19 cellular contexts compared by ENCODE assay signal in genomic region chr1:184489908-184490307, GRCh38.
DNase-seq lines count a peak whose midpoint lies in the region; ATAC-seq and TF ChIP-seq lines count a peak whose summit lies in the region.
"Had no signal": no experiment of that assay in that cellular context is flagged by ENCODE, and none has a peak within 500 bp of the region (broad histone marks: within the 10 kb centered on the region; RNA-seq: fewer than 3 reads in every experiment).

No MANE protein-coding gene starts in this region.

- POLR2A ChIA-PET in CD8-positive, alpha-beta memory T cell (lab: Charles Lee): no interaction called here
- POLR2A ChIA-PET in WTC11 (lab: Charles Lee): no interaction called here

- peaks cover 28 to 46% (median 31%) of the 10 kb centered on the region in 3 donors for H3K4me1 Mint-ChIP-seq in CD8-positive, alpha-beta memory T cell
- peaks cover 71% of the 10 kb centered on the region for H3K4me1 Mint-ChIP-seq in WTC11
- peaks cover 27% of the 10 kb centered on the region for H3K4me1 Mint-ChIP-seq in neural crest cell

- no peaks in the 10 kb centered on the region for H3K27me3 Mint-ChIP-seq in CD8-positive, alpha-beta memory T cell
- H3K27me3 Mint-ChIP-seq in WTC11 (ENCODE audit: low read depth) (no peaks in the 10 kb centered on the region), neural crest cell (ENCODE audit: low read depth) (no peaks in the 10 kb centered on the region)
- H3K27me3 Mint-ChIP-seq: activated naive CD8-positive, alpha-beta T cell treated with anti-CD3 and anti-CD28 coated beads for 36 hours had no signal

- H3K4me3 Mint-ChIP-seq in CD8-positive, alpha-beta memory T cell: peak overlapping the region in 2 of 7 donors; percentile 0 to 9
- no peak overlapping the region for H3K4me3 Mint-ChIP-seq in WTC11
- no peak overlapping the region for H3K4me3 Mint-ChIP-seq in neural crest cell
- H3K4me3 Mint-ChIP-seq: activated CD8-positive, alpha-beta T cell treated with anti-CD3 and anti-CD28 coated beads, Interleukin-2, amount 10 ng/mL, durations not matched to agents 7 days and 5 days; activated naive CD8-positive, alpha-beta T cell treated with anti-CD3 and anti-CD28 coated beads for 36 hours had no signal

- no peak for DNase-seq in CD8-positive, alpha-beta memory T cell
- DNase-seq in ELR (ENCODE audit: low read depth): peak; percentile 26
- no peak for DNase-seq in WTC11 (ENCODE audit: low spot score)
- no peak for DNase-seq in neural crest cell (ENCODE audit: low read depth, low spot score)
- DNase-seq in SKM-1 (lab: John Stamatoyannopoulos, UW; ENCODE audit: unreplicated experiment): no peak
- no peak for DNase-seq in cerebellar cortex (ENCODE audit: low spot score)
- no peak for DNase-seq in NCI-H526 (lab: John Stamatoyannopoulos, UW)
- DNase-seq: activated CD8-positive, alpha-beta T cell treated with anti-CD3 and anti-CD28 coated beads, Interleukin-2, amount 10 ng/mL, durations not matched to agents 7 days and 5 days; activated naive CD8-positive, alpha-beta T cell treated with anti-CD3 and anti-CD28 coated beads for 36 hours; activated T-cell treated with anti-CD3 and anti-CD28 coated beads, Interleukin-2, amount 50 U/mL, for 48 hours; Caco-2; dorsolateral prefrontal cortex; left lung; NCI-H1694; T1000 had no signal

- H3K27me3 ChIP-seq in CD8-positive, alpha-beta memory T cell (ENCODE audit: insufficient read depth, low read length, poor library complexity, severe bottlenecking): no peaks in the 10 kb centered on the region
- H3K27me3 ChIP-seq: dorsolateral prefrontal cortex, left lung, neutrophil had no signal

- no peaks in the 10 kb centered on the region for H3K36me3 ChIP-seq in CD8-positive, alpha-beta memory T cell (ENCODE audit: insufficient read depth, low read length)
- H3K36me3 ChIP-seq: left lung, neutrophil had no signal

- CTCF ChIA-PET in CD8-positive, alpha-beta memory T cell (lab: Charles Lee): no interaction called here
- CTCF ChIA-PET in WTC11 (lab: Charles Lee): no interaction called here

- H3K27ac Mint-ChIP-seq in CD8-positive, alpha-beta memory T cell: peak overlapping the region in 5 of 8 donors; percentile 0 to 90 (median 61)
- H3K27ac Mint-ChIP-seq in WTC11: peak overlapping the region; percentile 18; the same call in 1 of the 2 replicates
- peak overlapping the region; percentile 17 for H3K27ac Mint-ChIP-seq in neural crest cell (ENCODE audit: unreplicated experiment)
- H3K27ac Mint-ChIP-seq: activated CD8-positive, alpha-beta T cell treated with anti-CD3 and anti-CD28 coated beads, Interleukin-2, amount 10 ng/mL, durations not matched to agents 7 days and 5 days; activated naive CD8-positive, alpha-beta T cell treated with anti-CD3 and anti-CD28 coated beads for 36 hours had no signal

- no peak overlapping the region for H3K27ac ChIP-seq in CD8-positive, alpha-beta memory T cell (ENCODE audit: low read depth, low read length)
- H3K27ac ChIP-seq: dorsolateral prefrontal cortex, epithelial cell of prostate, left lung, neutrophil had no signal

- H3K9me3 Mint-ChIP-seq in CD8-positive, alpha-beta memory T cell: peaks cover 0 to 3% (median 0%) of the 10 kb centered on the region in 5 donors
- H3K9me3 Mint-ChIP-seq in WTC11 (no peaks in the 10 kb centered on the region), neural crest cell (no peaks in the 10 kb centered on the region)
- H3K9me3 Mint-ChIP-seq: activated naive CD8-positive, alpha-beta T cell treated with anti-CD3 and anti-CD28 coated beads for 36 hours had no signal

- H3K4me1 ChIP-seq in CD8-positive, alpha-beta memory T cell (ENCODE audit: insufficient read depth, low read length): peaks cover 9% of the 10 kb centered on the region

- no peak for TF ChIP-seq CTCF in WTC11 (IDR thresholded peaks at IDR 0.05)
- no peak for TF ChIP-seq CTCF in neural crest cell (conservative IDR thresholded peaks at IDR 0.05)

- no peak overlapping the region for H3K4me3 ChIP-seq in CD8-positive, alpha-beta memory T cell (ENCODE audit: low read length)
- H3K4me3 ChIP-seq: dorsolateral prefrontal cortex, left lung had no signal

- no peaks in the 10 kb centered on the region for H3K9me3 ChIP-seq in CD8-positive, alpha-beta memory T cell (ENCODE audit: low read length)
- H3K9me3 ChIP-seq: Caco-2, left lung, neutrophil had no signal

- H3K36me3 Mint-ChIP-seq in CD8-positive, alpha-beta memory T cell: no peaks in the 10 kb centered on the region
- no peaks in the 10 kb centered on the region for H3K36me3 Mint-ChIP-seq in WTC11
- no peaks in the 10 kb centered on the region for H3K36me3 Mint-ChIP-seq in neural crest cell (ENCODE audit: low read depth)
- H3K36me3 Mint-ChIP-seq: activated naive CD8-positive, alpha-beta T cell treated with anti-CD3 and anti-CD28 coated beads for 36 hours had no signal

- ATAC-seq in WTC11: no peak
- ATAC-seq: activated CD4-positive, CD25-positive, alpha-beta regulatory T cell treated with anti-CD3 and anti-CD28 coated beads, Interleukin-2, amount 50 U/mL, for 24 hours; activated CD8-positive, alpha-beta T cell treated with anti-CD3 and anti-CD28 coated beads, Interleukin-2, amount 10 ng/mL, durations not matched to agents 7 days and 5 days; left lung; Panc1 had no signal

TF ChIP-seq in WTC11, 78 proteins besides CTCF, POLR2A, EP300 and RAD21:
- TF ChIP-seq, protein P1, sequence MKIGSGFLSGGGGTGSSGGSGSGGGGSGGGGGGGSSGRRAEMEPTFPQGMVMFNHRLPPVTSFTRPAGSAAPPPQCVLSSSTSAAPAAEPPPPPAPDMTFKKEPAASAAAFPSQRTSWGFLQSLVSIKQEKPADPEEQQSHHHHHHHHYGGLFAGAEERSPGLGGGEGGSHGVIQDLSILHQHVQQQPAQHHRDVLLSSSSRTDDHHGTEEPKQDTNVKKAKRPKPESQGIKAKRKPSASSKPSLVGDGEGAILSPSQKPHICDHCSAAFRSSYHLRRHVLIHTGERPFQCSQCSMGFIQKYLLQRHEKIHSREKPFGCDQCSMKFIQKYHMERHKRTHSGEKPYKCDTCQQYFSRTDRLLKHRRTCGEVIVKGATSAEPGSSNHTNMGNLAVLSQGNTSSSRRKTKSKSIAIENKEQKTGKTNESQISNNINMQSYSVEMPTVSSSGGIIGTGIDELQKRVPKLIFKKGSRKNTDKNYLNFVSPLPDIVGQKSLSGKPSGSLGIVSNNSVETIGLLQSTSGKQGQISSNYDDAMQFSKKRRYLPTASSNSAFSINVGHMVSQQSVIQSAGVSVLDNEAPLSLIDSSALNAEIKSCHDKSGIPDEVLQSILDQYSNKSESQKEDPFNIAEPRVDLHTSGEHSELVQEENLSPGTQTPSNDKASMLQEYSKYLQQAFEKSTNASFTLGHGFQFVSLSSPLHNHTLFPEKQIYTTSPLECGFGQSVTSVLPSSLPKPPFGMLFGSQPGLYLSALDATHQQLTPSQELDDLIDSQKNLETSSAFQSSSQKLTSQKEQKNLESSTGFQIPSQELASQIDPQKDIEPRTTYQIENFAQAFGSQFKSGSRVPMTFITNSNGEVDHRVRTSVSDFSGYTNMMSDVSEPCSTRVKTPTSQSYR (CRISPR knock-in tag; IDR thresholded peaks at IDR 0.05): no peak
- no peak for TF ChIP-seq ATF1 (CRISPR knock-in tag; IDR thresholded peaks at IDR 0.05)
